In the genomic region with DNA sequence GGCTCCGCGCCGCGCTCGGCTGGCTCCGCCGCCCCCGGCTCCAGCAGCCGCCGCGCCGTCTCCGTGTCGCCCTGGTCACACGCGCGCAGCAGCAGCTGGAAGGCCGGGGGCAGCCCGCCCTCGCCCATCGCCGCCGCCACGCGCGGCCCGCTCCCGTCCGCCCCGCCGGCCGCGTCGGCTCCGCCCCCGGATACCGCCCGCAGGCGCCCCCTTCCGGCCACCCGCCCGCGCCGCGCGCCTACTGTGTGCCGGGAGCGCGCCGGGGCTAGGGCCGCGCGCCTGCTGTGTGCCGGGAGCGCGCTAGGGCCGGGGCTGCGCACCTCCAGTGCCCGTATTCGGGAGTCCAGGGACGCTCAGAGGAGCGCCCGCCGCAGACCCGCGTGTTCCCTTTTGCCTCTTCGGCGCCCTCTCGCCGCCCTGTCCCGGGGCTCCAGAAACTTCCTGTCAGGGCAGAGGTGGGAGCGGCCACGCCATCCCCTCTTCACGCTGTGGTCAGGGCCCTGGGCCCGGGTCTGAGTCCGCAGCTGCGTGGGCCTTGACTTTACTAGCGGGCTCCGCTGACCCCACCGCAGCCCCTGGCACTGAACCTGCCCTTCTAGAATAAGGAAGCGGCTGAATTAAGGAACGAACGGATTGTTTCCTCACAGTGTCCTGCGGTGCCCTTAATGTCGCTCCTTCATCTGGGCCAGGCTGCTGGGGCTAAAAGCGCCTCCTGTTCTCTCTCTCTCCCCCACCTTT, we compare ENCODE assay signal across 8 cellular contexts. TPM values are rescaled to one million over a fixed set of nuclear protein-coding genes. Genes with fewer than 3 reads are reported as not detected.
DNase-seq lines count a peak whose midpoint lies in the region; ATAC-seq and TF ChIP-seq lines count a peak whose summit lies in the region.

Gene ANKS6 (minus strand): TSS at position 192 of the 738 bp plus-strand sequence. CDS start 64 bp downstream, at position 128.

- peak; percentile 93 to 95 for ATAC-seq in CD4-positive, CD25-positive, alpha-beta regulatory T cell (ENCODE audit: low read depth in 2 of 2)
- ATAC-seq in GM19351 (IDR thresholded peaks at IDR 0.05; ENCODE audit: unreplicated experiment) (peak; percentile 92), HG03520 (IDR thresholded peaks at IDR 0.05; ENCODE audit: unreplicated experiment) (peak; percentile 86), natural killer cell (peak; percentile 96 to 98 (median 96))

- peak; percentile 57 for TF ChIP-seq CTCF in natural killer cell (IDR thresholded peaks at IDR 0.05)

- peaks cover 0 to 12% (median 1%) of the 10 kb centered on the region in 7 donors for H3K9me3 Mint-ChIP-seq in CD4-positive, CD25-positive, alpha-beta regulatory T cell
- no peaks in the 10 kb centered on the region for H3K9me3 Mint-ChIP-seq in natural killer cell

- peaks cover 13% of the 10 kb centered on the region for H3K4me1 ChIP-seq in CD4-positive, CD25-positive, alpha-beta regulatory T cell (ENCODE audit: control insufficient read depth, insufficient read depth, low read length, poor library complexity, severe bottlenecking)

- H3K4me1 Mint-ChIP-seq in CD4-positive, CD25-positive, alpha-beta regulatory T cell: peaks cover 4 to 33% (median 21%) of the 10 kb centered on the region in 4 donors
- peaks cover 30 to 33% of the 10 kb centered on the region in 2 donors for H3K4me1 Mint-ChIP-seq in natural killer cell

- peaks cover 10% of the 10 kb centered on the region for H3K36me3 Mint-ChIP-seq in CD4-positive, CD25-positive, alpha-beta regulatory T cell
- no peaks in the 10 kb centered on the region for H3K36me3 Mint-ChIP-seq in natural killer cell

- no peaks in the 10 kb centered on the region for H3K36me3 ChIP-seq in CD4-positive, CD25-positive, alpha-beta regulatory T cell (ENCODE audit: control insufficient read depth, insufficient read depth, low read length)

- H3K27me3 ChIP-seq in CD4-positive, CD25-positive, alpha-beta regulatory T cell (ENCODE audit: control insufficient read depth, insufficient read depth, low read length): no peaks in the 10 kb centered on the region

- H3K27ac Mint-ChIP-seq in CD4-positive, CD25-positive, alpha-beta regulatory T cell: peak within 1 kb of the TSS; percentile 76 to 92 (median 77)
- peak within 1 kb of the TSS; percentile 74 to 93 for H3K27ac Mint-ChIP-seq in natural killer cell

- intact Hi-C loops in natural killer cell (cut with micrococcal nuclease): no loop called here

- peak within 1 kb of the TSS; percentile 86 to 96 (median 90) for H3K4me3 Mint-ChIP-seq in CD4-positive, CD25-positive, alpha-beta regulatory T cell
- H3K4me3 Mint-ChIP-seq in natural killer cell: peak within 1 kb of the TSS; percentile 97

- H3K9me3 ChIP-seq in CD4-positive, CD25-positive, alpha-beta regulatory T cell (ENCODE audit: control insufficient read depth in 2 of 2, low read length in 2 of 2): peaks cover 9 to 15% of the 10 kb centered on the region in 2 experiments

- peak; percentile 71 to 81 (median 71) for DNase-seq in CD4-positive, CD25-positive, alpha-beta regulatory T cell
- DNase-seq in activated T-helper 1 cell treated with anti-CD3 and anti-CD28 coated beads, Interleukin-2, amount 50 U/mL, for 16 hours (ENCODE audit: low read depth in 1 of 2, low spot score in 1 of 2): peak; percentile 68 to 80
- DNase-seq in fibroblast of peridontal ligament (ENCODE audit: extremely low read depth) (peak; percentile 55), natural killer cell (peak; percentile 88)
- peak; percentile 57 to 87 (median 75) for DNase-seq in stimulated activated naive CD4-positive, alpha-beta T cell (lab: John Stamatoyannopoulos, UW)

- H3K27ac ChIP-seq in CD4-positive, CD25-positive, alpha-beta regulatory T cell (ENCODE audit: insufficient read depth, low read length, poor library complexity, severe bottlenecking): peak within 1 kb of the TSS; percentile 45

- peak within 1 kb of the TSS; percentile 60 for H3K4me3 ChIP-seq in CD4-positive, CD25-positive, alpha-beta regulatory T cell (ENCODE audit: low read depth, low read length)

- H3K27me3 Mint-ChIP-seq in CD4-positive, CD25-positive, alpha-beta regulatory T cell: peaks cover 15% of the 10 kb centered on the region
- no peaks in the 10 kb centered on the region for H3K27me3 Mint-ChIP-seq in natural killer cell (ENCODE audit: low read depth in 2 of 2)

TF ChIP-seq in PFSK-1, 5 proteins besides CTCF, POLR2A, EP300 and RAD21:
- TF ChIP-seq POLR2AphosphoS5 (IDR thresholded peaks at IDR 0.05; ENCODE audit: low read depth, low read length) (no peak), TAF1 (IDR thresholded peaks at IDR 0.05; ENCODE audit: borderline replicate concordance, insufficient read depth, low read length) (0 out of 2 replicates have a peak, but pooled peaks have one; percentile 48), REST (IDR thresholded peaks at IDR 0.05; ENCODE audit: insufficient read depth in 1 of 2, low read depth in 2 of 2, low read length in 2 of 2) (no peak), FOXP2 (optimal IDR thresholded peaks at IDR 0.05; ENCODE audit: borderline replicate concordance, extremely low read depth, extremely low read length, insufficient read depth) (no peak), SIN3A (IDR thresholded peaks at IDR 0.05; ENCODE audit: borderline replicate concordance, insufficient read depth, low read length) (no peak)

RNA-seq across cellular contexts. Expression of gene ANKS6, which starts in this region (rescaled TPM):
- 8.2 TPM for total RNA-seq in CD4-positive, CD25-positive, alpha-beta regulatory T cell
- polyA plus RNA-seq in CD4-positive, CD25-positive, alpha-beta regulatory T cell: 1 to 10 TPM; 2.4 to 2.9 (median 2.5) TPM
- polyA plus RNA-seq in PFSK-1 (2012; ENCODE audit: insufficient read length, low read depth): 38.3 TPM
- 10 to 100 TPM in 2 of 3 donors, 1 to 10 TPM in 1; 8.1 to 12.6 (median 10.5) TPM for total RNA-seq in natural killer cell

Comparison
In these comparisons a context has a peak if more than half of its experiments do, and no peak if none do; other contexts are left out.
1. Peak in every context shown above with its lines: DNase-seq, ATAC-seq, H3K4me3 ChIP-seq and H3K27ac ChIP-seq.